8 cellular contexts compared by ENCODE assay signal in genomic region chr2:168889635-168890005, GRCh38. TPM values are rescaled to one million over a fixed set of nuclear protein-coding genes. Genes with fewer than 3 reads are reported as not detected.
DNase-seq lines count a peak whose midpoint lies in the region; ATAC-seq and TF ChIP-seq lines count a peak whose summit lies in the region.

No MANE protein-coding gene starts in this region.

- ATAC-seq in GM21526 (IDR thresholded peaks at IDR 0.05; ENCODE audit: low FRiP score, unreplicated experiment): peak; percentile 11
- ATAC-seq in activated CD8-positive, alpha-beta T cell treated with anti-CD3 and anti-CD28 coated beads for 36 hours: no peak
- ATAC-seq in left colon: peak; percentile 16

- peaks cover 5% of the 10 kb centered on the region for H3K4me1 Mint-ChIP-seq in activated CD8-positive, alpha-beta T cell treated with anti-CD3 and anti-CD28 coated beads for 36 hours (ENCODE audit: low read depth)

- H3K36me3 Mint-ChIP-seq in activated CD8-positive, alpha-beta T cell treated with anti-CD3 and anti-CD28 coated beads for 36 hours (ENCODE audit: low read depth): peaks cover 17% of the 10 kb centered on the region

- H3K27ac Mint-ChIP-seq in activated CD8-positive, alpha-beta T cell treated with anti-CD3 and anti-CD28 coated beads for 36 hours: peak overlapping the region; percentile 87

- no peak overlapping the region for H3K27ac ChIP-seq in AG04450 (ENCODE audit: low read depth, low read length)

- intact Hi-C loops in activated CD8-positive, alpha-beta T cell treated with anti-CD3 and anti-CD28 coated beads for 36 hours (cut with micrococcal nuclease): no loop called here
- intact Hi-C loops in left colon (cut with DNase I, micrococcal nuclease): no loop called here

- no peaks in the 10 kb centered on the region for H3K9me3 Mint-ChIP-seq in activated CD8-positive, alpha-beta T cell treated with anti-CD3 and anti-CD28 coated beads for 36 hours

- TF ChIP-seq CTCF in AG04450 (IDR thresholded peaks at IDR 0.05; ENCODE audit: low read depth, low read length): no peak
- TF ChIP-seq CTCF in activated CD8-positive, alpha-beta T cell treated with anti-CD3 and anti-CD28 coated beads for 36 hours (IDR thresholded peaks at IDR 0.05): no peak

- H3K4me3 ChIP-seq in AG04450 (ENCODE audit: low read depth, low read length): peak overlapping the region; percentile 88

- DNase-seq in AG04450 (ENCODE audit: low read depth, low spot score) (no peak), left colon (no peak), NCI-H2171 treated with DMSO at 0.1 percent for 48 hours (lab: John Stamatoyannopoulos, UW) (no peak), NCI-H2081 treated with DMSO at 0.1 percent for 48 hours (lab: John Stamatoyannopoulos, UW) (no peak), NCI-H345 (lab: John Stamatoyannopoulos, UW) (no peak)
- DNase-seq in activated CD8-positive, alpha-beta T cell treated with anti-CD3 and anti-CD28 coated beads for 36 hours: no peak
- no peak for DNase-seq in stimulated activated CD4-positive, alpha-beta T cell treated with anti-CD3 and anti-CD28 coated beads, Interleukin-4, amount 100 ng/mL, for 24 hours

- peaks cover 5% of the 10 kb centered on the region for H3K27me3 ChIP-seq in AG04450 (ENCODE audit: control insufficient read depth, insufficient read depth, low read length)

- CTCF ChIA-PET in AG04450 (lab: Charles Lee): interaction anchor here (1.6 kb wide), 1 partner anchor 32 kb away, joined by 3 read pairs; no protein-coding TSS in a partner anchor
- CTCF ChIA-PET in activated CD8-positive, alpha-beta T cell treated with anti-CD3 and anti-CD28 coated beads for 36 hours (lab: Charles Lee): interaction anchor here (0.7 to 1.0 kb wide), 2 partner anchors 10 to 513 kb away, joined by 3 read pairs; no protein-coding TSS in a partner anchor

- peaks cover 3% of the 10 kb centered on the region for H3K27me3 Mint-ChIP-seq in activated CD8-positive, alpha-beta T cell treated with anti-CD3 and anti-CD28 coated beads for 36 hours

- POLR2A ChIA-PET in AG04450 (lab: Yijun Ruan, JAX): no interaction called here
- POLR2A ChIA-PET in activated CD8-positive, alpha-beta T cell treated with anti-CD3 and anti-CD28 coated beads for 36 hours (lab: Charles Lee): interaction anchor here (1.1 kb wide), 1 partner anchor 40 kb away, joined by 3 read pairs; no protein-coding TSS in a partner anchor

- peak overlapping the region; percentile 91 for H3K4me3 Mint-ChIP-seq in activated CD8-positive, alpha-beta T cell treated with anti-CD3 and anti-CD28 coated beads for 36 hours

- H3K9me3 ChIP-seq in AG04450 (ENCODE audit: control insufficient read depth, insufficient read depth, low read length): no peaks in the 10 kb centered on the region

RNA-seq across cellular contexts. Expression of gene SPC25, which starts 0.6 kb away (rescaled TPM):
- polyA plus RNA-seq in AG04450 (2011; rRNA removed): 2.6 and 4.2 TPM in 2 replicates
- polyA minus RNA-seq in AG04450 (2011; rRNA and poly(A)+ RNA removed): 1.7 and 2.3 TPM in 2 replicates
- total RNA-seq in activated CD8-positive, alpha-beta T cell treated with anti-CD3 and anti-CD28 coated beads for 36 hours: 10 to 100 TPM; 32.0 to 35.6 TPM
- 1 to 10 TPM; 1.2 to 4.1 TPM for total RNA-seq in left colon

RNA-seq across cellular contexts. Expression of gene G6PC2, which starts 11.5 kb away (rescaled TPM):
- not detected in 2 replicates for polyA plus RNA-seq in AG04450 (2011; rRNA removed)
- polyA minus RNA-seq in AG04450 (2011; rRNA and poly(A)+ RNA removed): not detected in 2 replicates
- not detected for total RNA-seq in activated CD8-positive, alpha-beta T cell treated with anti-CD3 and anti-CD28 coated beads for 36 hours
- under 1 TPM in 1 of 2 donors, not detected in 1; 0.31 TPM for total RNA-seq in left colon

Comparison
In these comparisons a context has a peak if more than half of its experiments do, and no peak if none do; other contexts are left out.
1. RNA of gene SPC25, which starts 0.6 kb away (total RNA-seq): 32.0 to 35.6 TPM in activated CD8-positive, alpha-beta T cell treated with anti-CD3 and anti-CD28 coated beads for 36 hours; 1.2 to 4.1 TPM in left colon; every median in the first group is over 4 times any median in the second.